Comparison of ENCODE assay signal across 20 cellular contexts in genomic region chr19:4844348-4845179, GRCh38. TPM values are rescaled to one million over a fixed set of nuclear protein-coding genes. Genes with fewer than 3 reads are reported as not detected.
DNase-seq lines count a peak whose midpoint lies in the region; ATAC-seq and TF ChIP-seq lines count a peak whose summit lies in the region.
"Had no signal": no experiment of that assay in that cellular context is flagged by ENCODE, and none has a peak within 500 bp of the region (broad histone marks: within the 10 kb centered on the region; RNA-seq: fewer than 3 reads in every experiment).

No MANE protein-coding gene starts in this region.

- H3K27me3 Mint-ChIP-seq in stimulated activated naive CD8-positive, alpha-beta T cell treated with anti-CD3 and anti-CD28 coated beads, Interleukin-15, amount 100 ng/mL, for 72 hours: no peaks in the 10 kb centered on the region
- H3K27me3 Mint-ChIP-seq: CD8-positive, alpha-beta memory T cell; stimulated activated naive B cell treated with anti-CD40 and anti-IgM and Interleukin-4, amounts not matched to agents 10 μg/mL and 1 μg/mL and 100 μg/mL, for 72 hours had no signal

- no peak overlapping the region for H3K4me3 ChIP-seq in esophagus squamous epithelium
- H3K4me3 ChIP-seq in upper lobe of right lung: no peak overlapping the region
- H3K4me3 ChIP-seq: coronary artery had no signal

- TF ChIP-seq POLR2A in esophagus squamous epithelium (IDR thresholded peaks at IDR 0.05): no peak

- peak; percentile 6 to 28 for DNase-seq in NCI-H526 (lab: John Stamatoyannopoulos, UW)
- no peak for DNase-seq in NCI-H526 treated with DMSO at 0.1 percent for 48 hours (lab: John Stamatoyannopoulos, UW)
- no peak for DNase-seq in esophagus squamous epithelium (lab: John Stamatoyannopoulos, UW)
- peak; percentile 69 for DNase-seq in left kidney (ENCODE audit: low read depth, low spot score)
- DNase-seq in upper lobe of right lung: no peak
- DNase-seq in stimulated activated naive CD8-positive, alpha-beta T cell treated with anti-CD3 and anti-CD28 coated beads, Interleukin-15, amount 100 ng/mL, for 72 hours: no peak
- DNase-seq: 8988T; activated CD4-positive, alpha-beta T cell treated with anti-CD3 and anti-CD28 coated beads for 48 hours; activated T-cell treated with anti-CD3 and anti-CD28 coated beads, Interleukin-2, amount 50 U/mL, for 72 hours; amniotic stem cell; CD8-positive, alpha-beta memory T cell; natural killer cell; NCI-H2029 treated with DMSO at 0.1 percent for 48 hours; NCI-H748 treated with DMSO at 0.1 percent for 48 hours; stimulated activated naive B cell treated with anti-CD40 and anti-IgM and Interleukin-4, amounts not matched to agents 10 μg/mL and 1 μg/mL and 100 μg/mL, for 72 hours had no signal

- H3K4me1 ChIP-seq in esophagus squamous epithelium (peaks cover 0 to 7% (median 0%) of the 10 kb centered on the region in 3 donors), upper lobe of right lung (no peaks in the 10 kb centered on the region)

- H3K9me3 ChIP-seq in esophagus squamous epithelium (no peaks in the 10 kb centered on the region), upper lobe of right lung (no peaks in the 10 kb centered on the region)

- peak overlapping the region in 3 of 4 donors; percentile 55 to 80 (median 61) for H3K27ac ChIP-seq in esophagus squamous epithelium
- peak overlapping the region; percentile 42 for H3K27ac ChIP-seq in upper lobe of right lung

- no peaks in the 10 kb centered on the region for H3K9me3 Mint-ChIP-seq in stimulated activated naive CD8-positive, alpha-beta T cell treated with anti-CD3 and anti-CD28 coated beads, Interleukin-15, amount 100 ng/mL, for 72 hours
- H3K9me3 Mint-ChIP-seq: activated T-cell treated with anti-CD3 and anti-CD28 coated beads, Interleukin-2, amount 50 U/mL, for 72 hours; CD8-positive, alpha-beta memory T cell; natural killer cell; stimulated activated naive B cell treated with anti-CD40 and anti-IgM and Interleukin-4, amounts not matched to agents 10 μg/mL and 1 μg/mL and 100 μg/mL, for 72 hours had no signal

- no peak for ATAC-seq in upper lobe of right lung
- ATAC-seq in stimulated activated naive CD8-positive, alpha-beta T cell treated with anti-CD3 and anti-CD28 coated beads, Interleukin-15, amount 100 ng/mL, for 72 hours: no peak
- ATAC-seq in GM21423 (IDR thresholded peaks at IDR 0.05; ENCODE audit: unreplicated experiment): no peak
- no peak for ATAC-seq in HG02588 (IDR thresholded peaks at IDR 0.05; ENCODE audit: unreplicated experiment)
- ATAC-seq: activated T-cell treated with anti-CD3 and anti-CD28 coated beads, Interleukin-2, amount 50 U/mL, for 72 hours; esophagus mucosa; natural killer cell; stimulated activated naive B cell treated with anti-CD40 and anti-IgM and Interleukin-4, amounts not matched to agents 10 μg/mL and 1 μg/mL and 100 μg/mL, for 72 hours had no signal

- no peaks in the 10 kb centered on the region for H3K27me3 ChIP-seq in esophagus squamous epithelium
- H3K27me3 ChIP-seq in upper lobe of right lung: no peaks in the 10 kb centered on the region

- H3K36me3 ChIP-seq in esophagus squamous epithelium: peaks cover 16 to 99% (median 43%) of the 10 kb centered on the region in 3 donors
- H3K36me3 ChIP-seq in upper lobe of right lung: peaks cover 59% of the 10 kb centered on the region

- no peak overlapping the region for H3K27ac Mint-ChIP-seq in stimulated activated naive CD8-positive, alpha-beta T cell treated with anti-CD3 and anti-CD28 coated beads, Interleukin-15, amount 100 ng/mL, for 72 hours
- H3K27ac Mint-ChIP-seq: activated T-cell treated with anti-CD3 and anti-CD28 coated beads, Interleukin-2, amount 50 U/mL, for 72 hours; natural killer cell; stimulated activated naive B cell treated with anti-CD40 and anti-IgM and Interleukin-4, amounts not matched to agents 10 μg/mL and 1 μg/mL and 100 μg/mL, for 72 hours had no signal

- no peak for TF ChIP-seq CTCF in esophagus squamous epithelium (IDR thresholded peaks at IDR 0.05)
- TF ChIP-seq CTCF in upper lobe of right lung (IDR thresholded peaks at IDR 0.05): no peak

- no peak overlapping the region for H3K4me3 Mint-ChIP-seq in stimulated activated naive CD8-positive, alpha-beta T cell treated with anti-CD3 and anti-CD28 coated beads, Interleukin-15, amount 100 ng/mL, for 72 hours
- H3K4me3 Mint-ChIP-seq: activated T-cell treated with anti-CD3 and anti-CD28 coated beads, Interleukin-2, amount 50 U/mL, for 72 hours; CD8-positive, alpha-beta memory T cell; natural killer cell; stimulated activated naive B cell treated with anti-CD40 and anti-IgM and Interleukin-4, amounts not matched to agents 10 μg/mL and 1 μg/mL and 100 μg/mL, for 72 hours had no signal

- intact Hi-C loops in esophagus squamous epithelium (cut with DNase I) (no loop called here), upper lobe of right lung (cut with DNase I) (no loop called here)

- WGBS in esophagus squamous epithelium, 2 donors: 65 to 77% methylated on average over 9 to 10 of the region's 10 CpGs

- H3K4me1 Mint-ChIP-seq in stimulated activated naive CD8-positive, alpha-beta T cell treated with anti-CD3 and anti-CD28 coated beads, Interleukin-15, amount 100 ng/mL, for 72 hours: no peaks in the 10 kb centered on the region
- H3K4me1 Mint-ChIP-seq: natural killer cell had no signal

RNA-seq across cellular contexts. Expression of gene TICAM1, which starts 13.1 kb away (rescaled TPM):
- total RNA-seq in esophagus squamous epithelium (10 to 100 TPM in 3 of 4 donors, 1 to 10 TPM in 1; 9.6 to 28.7 (median 16.8) TPM), upper lobe of right lung (16.6 TPM)

RNA-seq across cellular contexts. Expression of gene PLIN3, which starts 22.9 kb away (rescaled TPM):
- 100 to 1,000 TPM in 3 of 4 donors, 10 to 100 TPM in 1; 67.3 to 173 (median 147) TPM for total RNA-seq in esophagus squamous epithelium
- total RNA-seq in upper lobe of right lung: 31.9 TPM

RNA-seq across cellular contexts. Expression of gene FEM1A, which starts 53.0 kb away (rescaled TPM):
- total RNA-seq in esophagus squamous epithelium: 10 to 100 TPM; 16.8 to 22.7 (median 18.4) TPM
- 12.4 TPM for total RNA-seq in upper lobe of right lung

RNA-seq across cellular contexts. Expression of gene ARRDC5, which starts 58.1 kb away (rescaled TPM):
- total RNA-seq in esophagus squamous epithelium (under 1 TPM in 2 of 4 donors, not detected in 2; 0.38 to 0.62 TPM), upper lobe of right lung (not detected)
- total RNA-seq: esophagus mucosa, MCF 10A had no signal

Comparison
In these comparisons a context has a peak if more than half of its experiments do, and no peak if none do; other contexts are left out.
1. DNase-seq: peak in NCI-H526 (2 of 2) and left kidney (single experiment); none in NCI-H526 treated with DMSO at 0.1 percent for 48 hours (single experiment), esophagus squamous epithelium (single experiment), upper lobe of right lung (single experiment) and stimulated activated naive CD8-positive, alpha-beta T cell treated with anti-CD3 and anti-CD28 coated beads, Interleukin-15, amount 100 ng/mL, for 72 hours (0 of 2).